In the genomic region with DNA sequence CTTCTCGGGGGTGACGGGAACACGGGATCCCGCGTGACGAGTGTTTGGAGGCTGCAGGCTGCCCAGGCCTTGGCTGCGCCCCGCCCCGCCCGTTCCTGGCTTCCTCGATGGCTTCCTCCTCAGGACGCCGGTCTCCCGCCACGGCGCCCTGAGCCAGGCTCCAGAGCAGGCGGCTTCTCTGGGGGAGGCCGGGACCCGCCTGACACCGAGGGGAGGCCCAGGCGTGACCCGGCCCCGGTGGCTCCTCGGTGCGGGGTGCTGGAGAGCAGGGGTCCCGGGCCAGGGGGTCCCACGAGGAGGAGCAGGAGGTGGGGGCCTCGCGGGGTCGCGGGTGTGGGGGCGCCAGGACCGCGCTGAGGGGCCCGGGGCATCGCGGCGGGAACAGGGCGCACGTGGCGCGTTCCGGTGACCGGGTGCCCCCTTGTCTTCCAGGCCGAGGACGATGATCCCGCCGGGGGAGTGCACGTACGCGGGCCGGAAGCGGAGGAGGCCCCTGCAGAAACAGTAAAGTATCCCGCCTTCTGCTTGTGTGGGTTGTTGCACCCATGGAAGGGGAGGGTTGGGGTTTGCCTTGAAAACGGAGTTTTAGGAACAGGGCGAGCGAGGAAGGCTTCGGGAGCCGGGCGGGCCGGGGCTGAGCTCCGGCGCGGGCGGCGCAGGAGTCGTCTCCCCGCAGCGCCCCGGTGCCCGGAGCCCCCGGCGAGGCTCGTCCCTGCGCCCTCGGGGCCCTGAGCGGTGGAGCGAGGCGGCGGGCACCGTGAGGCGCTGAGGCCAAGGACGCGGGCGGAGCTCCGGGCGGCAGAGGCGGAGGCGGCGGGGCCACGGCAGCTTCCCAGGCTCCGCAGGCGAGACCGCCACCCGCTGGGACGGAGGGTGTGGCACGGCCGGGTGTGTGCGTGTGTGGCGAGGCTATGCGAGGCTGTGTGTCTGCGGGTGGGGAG, we compare ENCODE assay signal across 8 cellular contexts. TPM values are rescaled to one million over a fixed set of nuclear protein-coding genes. Genes with fewer than 3 reads are reported as not detected.
DNase-seq lines count a peak whose midpoint lies in the region; ATAC-seq and TF ChIP-seq lines count a peak whose summit lies in the region.

No MANE protein-coding gene starts in this region.

- peak; percentile 55 for ATAC-seq in HG03045 (IDR thresholded peaks at IDR 0.05; ENCODE audit: unreplicated experiment)
- ATAC-seq in activated B cell treated with CpG ODN at 0.5 μM for 24 hours (ENCODE audit: low read depth) = peak; percentile 42
- ATAC-seq in HG03520 (IDR thresholded peaks at IDR 0.05; ENCODE audit: unreplicated experiment) = no peak

- H3K27ac ChIP-seq in duodenal mucosa (ENCODE audit: low read depth, low read length) = no peak overlapping the region
- no peak overlapping the region for H3K27ac ChIP-seq in mesenchymal stem cell (ENCODE audit: low read length, poor library complexity, severe bottlenecking)

- peak overlapping the region; percentile 52 to 76 for H3K4ac ChIP-seq in mesenchymal stem cell (ENCODE audit: low read depth in 1 of 2, low read length in 2 of 2)

- H3K36me3 ChIP-seq in duodenal mucosa (ENCODE audit: control insufficient read depth in 1 of 2, insufficient read depth in 2 of 2, low read length in 2 of 2) (no peaks in the 10 kb centered on the region), mesenchymal stem cell (ENCODE audit: control insufficient read depth in 1 of 2, insufficient read depth in 2 of 2, low read depth in 1 of 2, low read length in 2 of 2) (peaks cover 4 to 17% of the 10 kb centered on the region in 2 experiments)

- no peak overlapping the region for H3K27ac Mint-ChIP-seq in activated B cell treated with CpG ODN at 0.5 μM for 24 hours

- POLR2A ChIA-PET in activated B cell treated with CpG ODN at 0.5 μM for 24 hours (lab: Charles Lee) = no interaction called here

- TF ChIP-seq CTCF in GM12865 (IDR thresholded peaks at IDR 0.05; ENCODE audit: insufficient read depth, low read depth, low read length, missing control alignments) (no peak), activated B cell treated with CpG ODN at 0.5 μM for 24 hours (IDR thresholded peaks at IDR 0.05) (no peak)

- H3K4me3 Mint-ChIP-seq in activated B cell treated with CpG ODN at 0.5 μM for 24 hours = peak overlapping the region; percentile 61

- H3K27me3 ChIP-seq in duodenal mucosa (ENCODE audit: control insufficient read depth in 1 of 2, insufficient read depth in 2 of 2, low read length in 2 of 2) (no peaks in the 10 kb centered on the region), mesenchymal stem cell (ENCODE audit: control insufficient read depth in 1 of 2, insufficient read depth in 1 of 2, low read length in 2 of 2) (no peaks in the 10 kb centered on the region)

- no peaks in the 10 kb centered on the region for H3K79me1 ChIP-seq in mesenchymal stem cell (replicated peaks; ENCODE audit: low read length, poor library complexity, severe bottlenecking)

- peak overlapping the region in 1 of 2 experiments; percentile 76 for H2BK12ac ChIP-seq in mesenchymal stem cell (ENCODE audit: low read length in 2 of 2)

- H2BK15ac ChIP-seq in mesenchymal stem cell (ENCODE audit: low read depth, poor library complexity, severe bottlenecking) = peak overlapping the region; percentile 94

- H3K4me2 ChIP-seq in mesenchymal stem cell (ENCODE audit: low read length, poor library complexity, severe bottlenecking) = peak overlapping the region; percentile 74

- H2BK5ac ChIP-seq in mesenchymal stem cell (ENCODE audit: low read depth, low read length, poor library complexity, severe bottlenecking) = no peak overlapping the region

- H3K27me3 Mint-ChIP-seq in activated B cell treated with CpG ODN at 0.5 μM for 24 hours = peaks cover 50% of the 10 kb centered on the region

- H4K91ac ChIP-seq in mesenchymal stem cell (ENCODE audit: low read length) = peak overlapping the region; percentile 80

- no peaks in the 10 kb centered on the region for H3K4me1 ChIP-seq in duodenal mucosa (ENCODE audit: control insufficient read depth in 1 of 2, insufficient read depth in 2 of 2, low read length in 2 of 2)
- H3K4me1 ChIP-seq in mesenchymal stem cell (ENCODE audit: control insufficient read depth, insufficient read depth, low read depth, low read length) = peaks cover 21% of the 10 kb centered on the region

- intact Hi-C loops in activated B cell treated with CpG ODN at 0.5 μM for 24 hours (cut with micrococcal nuclease) = no loop called here

- no peaks in the 10 kb centered on the region for H3K36me3 Mint-ChIP-seq in activated B cell treated with CpG ODN at 0.5 μM for 24 hours (ENCODE audit: low read depth)

- H3K4me1 Mint-ChIP-seq in activated B cell treated with CpG ODN at 0.5 μM for 24 hours = peaks cover 6% of the 10 kb centered on the region

- H3K18ac ChIP-seq in mesenchymal stem cell (ENCODE audit: low read depth in 1 of 2, low read length in 2 of 2) = peak overlapping the region; percentile 92

- H2BK120ac ChIP-seq in mesenchymal stem cell (ENCODE audit: low read depth, low read length) = peak overlapping the region; percentile 89

- peak overlapping the region; percentile 55 for H2AFZ ChIP-seq in mesenchymal stem cell (ENCODE audit: low read depth, low read length)

- H3K9ac ChIP-seq in duodenal mucosa (ENCODE audit: low read depth in 1 of 2, low read length in 2 of 2) (peak overlapping the region in 1 of 2 donors; percentile 32), mesenchymal stem cell (ENCODE audit: low read length) (peak overlapping the region; percentile 73)

- DNase-seq in GM12865 (ENCODE audit: low read depth) = peak; percentile 76
- no peak for DNase-seq in activated B cell treated with CpG ODN at 0.5 μM for 24 hours
- peak; percentile 82 for DNase-seq in mesenchymal stem cell
- DNase-seq in stromal cell of bone marrow (ENCODE audit: low read depth) = peak; percentile 52
- no peak for DNase-seq in KG1 (lab: John Stamatoyannopoulos, UW)

- H4K8ac ChIP-seq in mesenchymal stem cell (ENCODE audit: low read length) = peak overlapping the region; percentile 24

- H3K23ac ChIP-seq in mesenchymal stem cell (ENCODE audit: low read length in 2 of 2) = peak overlapping the region in 1 of 2 experiments; percentile 68

- peak overlapping the region; percentile 42 for H3K4me3 ChIP-seq in GM12865 (ENCODE audit: low read depth, low read length)
- H3K4me3 ChIP-seq in duodenal mucosa (ENCODE audit: low read depth in 1 of 2, low read length in 2 of 2) = peak overlapping the region; percentile 29 to 64
- H3K4me3 ChIP-seq in mesenchymal stem cell (ENCODE audit: insufficient read depth in 1 of 2, low read depth in 1 of 2, low read length in 2 of 2) = peak overlapping the region; percentile 49 to 67

- WGBS in mesenchymal stem cell = 29% methylated on average over 74 of the region's 102 CpGs

- H2AK5ac ChIP-seq in mesenchymal stem cell (ENCODE audit: low read length, severe bottlenecking) = no peak overlapping the region

- no peaks in the 10 kb centered on the region for H3K9me3 ChIP-seq in duodenal mucosa (ENCODE audit: control insufficient read depth in 1 of 2, low read length in 2 of 2)
- H3K9me3 ChIP-seq in mesenchymal stem cell (ENCODE audit: control insufficient read depth, low read length) = no peaks in the 10 kb centered on the region

- CTCF ChIA-PET in activated B cell treated with CpG ODN at 0.5 μM for 24 hours (lab: Charles Lee) = no interaction called here

- peak overlapping the region in 1 of 2 experiments; percentile 80 for H3K14ac ChIP-seq in mesenchymal stem cell (ENCODE audit: low read length in 2 of 2)

- no peaks in the 10 kb centered on the region for H3K9me3 Mint-ChIP-seq in activated B cell treated with CpG ODN at 0.5 μM for 24 hours

RNA-seq across cellular contexts. Expression of a gene that starts 22.2 kb away (rescaled TPM):
- total RNA-seq in activated B cell treated with CpG ODN at 0.5 μM for 24 hours = 5.1 and 6.1 TPM in 2 replicates
- polyA plus RNA-seq in mesenchymal stem cell (2013, experiment 1 of 2) = 12.1 TPM
- 12.0 TPM for polyA plus RNA-seq in mesenchymal stem cell (2013, experiment 2 of 2)

Comparison
In these comparisons a context has a peak if more than half of its experiments do, and no peak if none do; other contexts are left out.
1. DNase-seq: peak in GM12865 (single experiment), mesenchymal stem cell (single experiment) and stromal cell of bone marrow (single experiment); none in activated B cell treated with CpG ODN at 0.5 μM for 24 hours (single experiment) and KG1 (single experiment).
2. Peak in every context shown above with its lines, with median percentiles within 50 percentile points of each other: H3K4me3 ChIP-seq.